In the genomic region with DNA sequence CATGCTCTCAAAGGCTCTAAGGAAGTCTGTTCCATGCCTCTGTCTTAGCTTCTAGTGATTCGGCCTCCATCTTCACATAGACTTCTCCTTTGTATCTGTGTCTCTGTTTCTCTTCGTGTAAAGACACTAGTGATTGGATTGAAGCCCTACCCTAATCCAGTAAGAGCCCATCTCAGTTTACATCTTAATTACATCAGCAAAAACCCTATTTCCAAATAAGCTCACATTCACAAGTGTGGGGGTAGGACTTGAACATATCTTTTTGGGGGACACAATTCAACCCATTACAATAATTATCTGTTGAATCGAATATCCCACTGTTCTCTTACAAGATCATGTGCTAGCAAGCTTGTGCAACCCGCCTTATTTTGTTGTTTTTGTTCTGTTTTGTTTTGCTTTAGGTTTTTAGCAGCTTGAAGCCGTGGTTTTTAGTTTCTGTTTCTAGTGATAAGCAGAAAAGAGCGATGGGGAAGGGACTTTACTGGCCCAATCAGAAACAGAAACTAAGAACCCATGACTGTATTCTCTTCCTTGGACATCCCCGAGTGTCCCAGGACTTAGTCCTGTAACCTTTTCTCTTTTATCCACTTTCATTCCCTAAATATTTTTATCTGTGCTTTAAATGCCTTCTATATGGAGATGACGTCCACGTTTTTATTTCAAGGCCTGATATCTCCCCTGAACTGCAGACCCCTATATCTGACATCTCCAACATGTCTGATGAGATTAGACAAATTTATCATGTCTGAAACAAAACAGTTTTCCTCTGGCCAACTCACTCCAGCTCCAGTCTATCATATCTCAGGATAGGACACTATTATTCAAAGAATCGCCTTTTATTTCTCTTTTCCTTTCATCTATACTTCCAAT, we compare ENCODE assay signal across 14 cellular contexts.
DNase-seq lines count a peak whose midpoint lies in the region; ATAC-seq, FAIRE-seq and TF ChIP-seq lines count a peak whose summit lies in the region.
"Had no signal": no experiment of that assay in that cellular context is flagged by ENCODE, and none has a peak within 500 bp of the region (broad histone marks: within the 10 kb centered on the region; RNA-seq: fewer than 3 reads in every experiment).

No MANE protein-coding gene starts in this region.

- intact Hi-C loops in CD4-positive, alpha-beta memory T cell (cut with micrococcal nuclease): no loop called here
- intact Hi-C loops in activated T-helper 1 cell treated with anti-CD3 and anti-CD28 coated beads, Interleukin-12 subunit alpha, Interleukin-12 subunit beta, Interleukin-2, Interleukin-4 antibody, amounts not matched to agents 30 ng/mL and 10 ng/mL and 1 ng/mL, durations not matched to agents 14 hours and 24 hours and 36 hours (cut with micrococcal nuclease): loop anchor here (1.0 kb wide), 1 partner anchor 9 kb away; no protein-coding TSS in a partner anchor

- no peaks in the 10 kb centered on the region for H3K36me3 ChIP-seq in CD4-positive, alpha-beta memory T cell (ENCODE audit: insufficient read depth, low read length)
- H3K36me3 ChIP-seq: cardiac muscle cell, left ventricle myocardium inferior had no signal

- H3K4me3 ChIP-seq in CD4-positive, alpha-beta memory T cell (ENCODE audit: low read length in 2 of 2): no peak overlapping the region
- H3K4me3 ChIP-seq: cardiac muscle cell, left ventricle myocardium inferior had no signal

- no peak overlapping the region for H3K27ac ChIP-seq in CD4-positive, alpha-beta memory T cell (ENCODE audit: low read depth, low read length)
- H3K27ac ChIP-seq: C4-2B, cardiac muscle cell, foreskin keratinocyte, left ventricle myocardium inferior had no signal

- H3K36me3 Mint-ChIP-seq in CD4-positive, alpha-beta memory T cell: peaks cover 8 to 22% of the 10 kb centered on the region in 2 donors
- peaks cover 4% of the 10 kb centered on the region for H3K36me3 Mint-ChIP-seq in activated T-helper 1 cell treated with anti-CD3 and anti-CD28 coated beads, Interleukin-12 subunit alpha, Interleukin-12 subunit beta, Interleukin-2, Interleukin-4 antibody, amounts not matched to agents 30 ng/mL and 10 ng/mL and 1 ng/mL, durations not matched to agents 14 hours and 24 hours and 36 hours (ENCODE audit: low read depth)

- no peak for DNase-seq in CD4-positive, alpha-beta memory T cell
- no peak for DNase-seq in activated T-helper 1 cell treated with anti-CD3 and anti-CD28 coated beads, Interleukin-12 subunit alpha, Interleukin-12 subunit beta, Interleukin-2, Interleukin-4 antibody, amounts not matched to agents 30 ng/mL and 10 ng/mL and 1 ng/mL, durations not matched to agents 14 hours and 24 hours and 36 hours (ENCODE audit: low spot score)
- no peak for DNase-seq in NCI-H2107 (lab: John Stamatoyannopoulos, UW)
- DNase-seq in D721Med (ENCODE audit: insufficient read length, low spot score): no peak
- no peak for DNase-seq in NCI-H2029 treated with DMSO at 0.1 percent for 48 hours (lab: John Stamatoyannopoulos, UW)
- DNase-seq: foreskin keratinocyte, left ventricle myocardium inferior, NCI-H146 had no signal

- H3K27ac Mint-ChIP-seq in CD4-positive, alpha-beta memory T cell: peak overlapping the region in 4 of 7 donors; percentile 1 to 88 (median 77)
- H3K27ac Mint-ChIP-seq in activated T-helper 1 cell treated with anti-CD3 and anti-CD28 coated beads, Interleukin-12 subunit alpha, Interleukin-12 subunit beta, Interleukin-2, Interleukin-4 antibody, amounts not matched to agents 30 ng/mL and 10 ng/mL and 1 ng/mL, durations not matched to agents 14 hours and 24 hours and 36 hours: peak overlapping the region; percentile 74

- H3K27me3 ChIP-seq in CD4-positive, alpha-beta memory T cell (ENCODE audit: insufficient read depth, low read length): no peaks in the 10 kb centered on the region
- H3K27me3 ChIP-seq: cardiac muscle cell, foreskin keratinocyte had no signal

- peak overlapping the region in 2 of 8 donors; percentile 11 to 37 for H3K4me3 Mint-ChIP-seq in CD4-positive, alpha-beta memory T cell
- peak overlapping the region; percentile 28 for H3K4me3 Mint-ChIP-seq in activated T-helper 1 cell treated with anti-CD3 and anti-CD28 coated beads, Interleukin-12 subunit alpha, Interleukin-12 subunit beta, Interleukin-2, Interleukin-4 antibody, amounts not matched to agents 30 ng/mL and 10 ng/mL and 1 ng/mL, durations not matched to agents 14 hours and 24 hours and 36 hours

- POLR2A ChIA-PET in CD4-positive, alpha-beta memory T cell (lab: Charles Lee; ENCODE audit: partially characterized antibody): no interaction called here

- FAIRE-seq in D721Med (lab: Jason Lieb, UNC): no peak

- no peak for TF ChIP-seq CTCF in D721Med (IDR thresholded peaks at IDR 0.05; ENCODE audit: insufficient read depth, missing control alignments)

- H3K9me3 Mint-ChIP-seq in CD4-positive, alpha-beta memory T cell: peaks cover 0 to 2% (median 0%) of the 10 kb centered on the region in 8 donors
- peaks cover 25% of the 10 kb centered on the region for H3K9me3 Mint-ChIP-seq in activated T-helper 1 cell treated with anti-CD3 and anti-CD28 coated beads, Interleukin-12 subunit alpha, Interleukin-12 subunit beta, Interleukin-2, Interleukin-4 antibody, amounts not matched to agents 30 ng/mL and 10 ng/mL and 1 ng/mL, durations not matched to agents 14 hours and 24 hours and 36 hours

- CTCF ChIA-PET in CD4-positive, alpha-beta memory T cell (lab: Charles Lee; ENCODE audit: partially characterized antibody): no interaction called here

- peaks cover 6 to 18% (median 12%) of the 10 kb centered on the region in 4 donors for H3K4me1 Mint-ChIP-seq in CD4-positive, alpha-beta memory T cell
- peaks cover 25% of the 10 kb centered on the region for H3K4me1 Mint-ChIP-seq in activated T-helper 1 cell treated with anti-CD3 and anti-CD28 coated beads, Interleukin-12 subunit alpha, Interleukin-12 subunit beta, Interleukin-2, Interleukin-4 antibody, amounts not matched to agents 30 ng/mL and 10 ng/mL and 1 ng/mL, durations not matched to agents 14 hours and 24 hours and 36 hours (ENCODE audit: low read depth)

- peak; percentile 75 for ATAC-seq in GM19035 (IDR thresholded peaks at IDR 0.05; ENCODE audit: unreplicated experiment)
- ATAC-seq in HG03045 (IDR thresholded peaks at IDR 0.05; ENCODE audit: unreplicated experiment): peak; percentile 70
- ATAC-seq in HG02642 (IDR thresholded peaks at IDR 0.05; ENCODE audit: poor library complexity, unreplicated experiment): no peak
- ATAC-seq: foreskin keratinocyte, Right ventricle myocardium inferior had no signal

- H3K27me3 Mint-ChIP-seq in CD4-positive, alpha-beta memory T cell: no peaks in the 10 kb centered on the region
- H3K27me3 Mint-ChIP-seq in activated T-helper 1 cell treated with anti-CD3 and anti-CD28 coated beads, Interleukin-12 subunit alpha, Interleukin-12 subunit beta, Interleukin-2, Interleukin-4 antibody, amounts not matched to agents 30 ng/mL and 10 ng/mL and 1 ng/mL, durations not matched to agents 14 hours and 24 hours and 36 hours (ENCODE audit: insufficient read depth): no peaks in the 10 kb centered on the region

- no peaks in the 10 kb centered on the region for H3K9me3 ChIP-seq in CD4-positive, alpha-beta memory T cell (ENCODE audit: control insufficient read depth in 1 of 2, low read length in 2 of 2)
- H3K9me3 ChIP-seq: left ventricle myocardium inferior had no signal

- no peaks in the 10 kb centered on the region for H3K4me1 ChIP-seq in CD4-positive, alpha-beta memory T cell (ENCODE audit: insufficient read depth, low read length)
- H3K4me1 ChIP-seq: left ventricle myocardium inferior had no signal
